Comparison of ENCODE assay signal across 10 cellular contexts in the genomic region with DNA sequence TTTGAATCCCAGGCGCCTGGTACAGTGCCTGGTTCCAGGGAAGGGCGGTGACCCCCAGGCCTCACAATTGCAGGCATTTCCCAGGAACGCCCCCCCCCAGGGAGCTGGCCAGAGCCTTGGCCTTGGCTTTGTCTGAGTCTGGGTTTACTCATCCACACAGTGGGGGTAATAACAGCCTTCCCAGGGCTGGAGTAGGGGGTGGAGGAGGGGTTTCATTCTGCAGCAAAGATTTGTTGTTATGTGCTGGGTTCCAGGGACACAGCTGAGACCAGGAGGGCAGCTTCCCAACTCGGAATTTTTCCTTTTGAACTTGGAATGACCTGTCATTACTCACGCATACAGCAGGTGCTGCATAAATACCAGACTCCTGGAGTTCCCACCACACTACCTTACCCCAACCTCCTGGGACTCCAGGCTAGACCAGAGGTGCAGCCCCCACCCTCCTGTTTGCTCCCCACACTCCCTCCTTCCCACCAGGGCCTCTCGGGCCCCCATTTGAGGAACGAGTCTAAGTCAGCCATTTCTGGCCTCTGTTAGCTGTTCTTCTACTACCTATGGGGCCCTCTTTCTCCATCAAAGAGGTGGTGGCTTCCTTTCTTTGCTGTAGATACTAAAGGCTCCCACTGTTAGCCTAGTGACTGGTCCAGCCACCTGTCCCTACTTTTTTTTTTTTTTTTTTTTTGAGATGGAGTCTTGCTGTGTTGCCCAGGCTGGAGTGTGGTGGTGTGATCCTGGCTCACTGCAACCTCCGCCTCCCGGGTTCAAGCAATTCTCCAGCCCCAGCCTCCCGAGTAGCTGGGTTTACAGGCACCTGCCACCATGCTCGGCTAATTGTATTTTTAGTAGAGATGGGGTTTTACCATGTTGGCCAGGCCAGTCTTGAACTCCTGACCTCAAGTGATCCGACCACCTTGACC. TPM values are rescaled to one million over a fixed set of nuclear protein-coding genes. Genes with fewer than 3 reads are reported as not detected.
DNase-seq lines count a peak whose midpoint lies in the region; ATAC-seq and TF ChIP-seq lines count a peak whose summit lies in the region.
"Had no signal": no experiment of that assay in that cellular context is flagged by ENCODE, and none has a peak within 500 bp of the region (broad histone marks: within the 10 kb centered on the region; RNA-seq: fewer than 3 reads in every experiment).

No MANE protein-coding gene starts in this region.

- peaks cover 21% of the 10 kb centered on the region for H3K4me1 ChIP-seq in NT2/D1 (ENCODE audit: insufficient read depth, insufficient read length)

- H3K36me3 ChIP-seq in NT2/D1 (ENCODE audit: insufficient read depth, insufficient read length, low read length) = peaks cover 4% of the 10 kb centered on the region

- H3K4me3 ChIP-seq in NT2/D1 (ENCODE audit: insufficient read length, low read depth) (no peak overlapping the region), fibroblast of mammary gland (ENCODE audit: control insufficient read depth, low read depth, low read length) (no peak overlapping the region)

- DNase-seq in GM10266 (ENCODE audit: extremely low spot score) (peak; percentile 60), NT2/D1 (ENCODE audit: low read depth, low spot score) (peak; percentile 87), fibroblast of mammary gland (ENCODE audit: low read depth) (peak; percentile 78), posterior vena cava (ENCODE audit: low spot score) (peak; percentile 95), COR-L47 (lab: John Stamatoyannopoulos, UW) (no peak), activated gamma-delta T cell (lab: John Stamatoyannopoulos, UW) (no peak)

- no peak for ATAC-seq in HG03045 (IDR thresholded peaks at IDR 0.05; ENCODE audit: unreplicated experiment)
- ATAC-seq in HG02938 (IDR thresholded peaks at IDR 0.05; ENCODE audit: unreplicated experiment) = no peak

- intact Hi-C loops in posterior vena cava (cut with DNase I) = no loop called here

- peak overlapping the region; percentile 26 for H3K9ac ChIP-seq in NT2/D1 (ENCODE audit: insufficient read length, low read depth)

- peaks cover 3% of the 10 kb centered on the region for H3K27me3 ChIP-seq in NT2/D1 (ENCODE audit: insufficient read depth, insufficient read length)

- no peaks in the 10 kb centered on the region for H3K9me3 ChIP-seq in NT2/D1 (ENCODE audit: insufficient read depth, low read length)

- TF ChIP-seq CTCF in GM10266 (IDR thresholded peaks at IDR 0.05; ENCODE audit: control insufficient read depth, insufficient read depth, low read depth, missing control alignments) = no peak
- TF ChIP-seq CTCF in fibroblast of mammary gland (conservative IDR thresholded peaks at IDR 0.05; ENCODE audit: control insufficient read depth, insufficient read depth, low read depth, low read length) = no peak

RNA-seq across cellular contexts. Expression of gene ADAMTS10, which starts 1.6 kb away (rescaled TPM):
- 10 to 100 TPM; 27.2 to 43.3 TPM for total RNA-seq in posterior vena cava

RNA-seq across cellular contexts. Expression of gene NFILZ, which starts 18.3 kb away (rescaled TPM):
- not detected for total RNA-seq in posterior vena cava
- total RNA-seq: myocyte, temporal lobe had no signal

RNA-seq across cellular contexts. Expression of gene MYO1F, which starts 34.9 kb away (rescaled TPM):
- 10 to 100 TPM; 19.1 to 37.3 TPM for total RNA-seq in posterior vena cava
- total RNA-seq: myocyte had no signal

Comparison
In these comparisons a context has a peak if more than half of its experiments do, and no peak if none do; other contexts are left out.
1. DNase-seq: peak in GM10266 (single experiment), NT2/D1 (single experiment), fibroblast of mammary gland (single experiment) and posterior vena cava (single experiment); none in COR-L47 (single experiment) and activated gamma-delta T cell (single experiment).